ENCODE assay signal across 4 cellular contexts in the genomic region with DNA sequence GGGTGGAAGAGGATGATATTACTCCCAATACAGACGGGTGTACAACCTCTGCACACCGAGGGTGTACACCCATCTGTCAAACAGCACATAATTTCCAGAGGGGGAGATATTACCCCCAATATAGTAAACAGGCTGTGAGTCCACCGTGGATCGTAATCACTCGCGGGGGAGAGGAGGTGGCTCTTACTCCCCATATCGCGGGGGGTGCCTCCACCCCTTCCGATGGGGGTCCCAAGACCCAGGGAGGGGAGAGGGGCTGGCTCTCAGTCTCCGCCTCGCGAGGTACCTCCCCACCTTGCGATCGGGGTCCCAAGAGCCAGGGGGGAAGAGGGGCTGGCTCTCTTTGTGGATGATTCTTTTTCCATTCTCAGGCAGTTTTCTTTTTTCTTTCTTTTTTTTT. TPM values are rescaled to one million over a fixed set of nuclear protein-coding genes. Genes with fewer than 3 reads are reported as not detected.
"Had no signal": no experiment of that assay in that cellular context is flagged by ENCODE, and none has a peak within 500 bp of the region (broad histone marks: within the 10 kb centered on the region; RNA-seq: fewer than 3 reads in every experiment).

No MANE protein-coding gene starts in this region.

RNA-seq across cellular contexts. Expression of gene FOXD4L1, which starts 13.4 kb away (rescaled TPM):
- total RNA-seq: ascending aorta, colonic mucosa, epithelial cell of proximal tubule had no signal
- polyA plus RNA-seq: cardiac muscle cell had no signal
